Comparison of ENCODE assay signal across 13 cellular contexts in the genomic region with DNA sequence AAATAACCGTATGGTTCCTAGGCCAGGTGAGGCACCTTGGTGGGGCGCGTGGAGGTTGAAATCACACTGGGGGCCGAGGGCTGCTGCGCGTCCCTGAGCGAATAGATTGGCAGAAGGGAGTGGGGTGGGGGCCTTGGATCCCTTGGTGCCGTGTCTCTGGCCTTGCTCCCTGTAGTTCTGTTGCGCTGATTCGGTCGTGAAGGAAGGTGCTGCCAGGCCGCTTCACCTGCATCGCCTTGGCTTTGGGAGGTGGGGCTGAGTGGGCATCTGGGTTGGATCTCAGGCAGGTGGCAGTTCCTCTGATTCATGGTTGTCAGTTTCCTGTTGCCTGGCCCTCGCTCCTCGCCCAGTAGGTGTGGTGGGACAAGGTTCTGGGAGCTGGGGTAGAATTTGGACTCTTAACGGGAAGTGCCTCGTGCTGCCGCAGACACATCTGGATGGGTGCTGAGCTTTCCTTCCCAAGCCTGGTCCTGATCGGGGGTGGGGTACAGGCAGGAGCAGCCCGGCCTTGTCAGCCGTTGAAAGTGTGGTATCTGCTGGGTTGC. TPM values are rescaled to one million over a fixed set of nuclear protein-coding genes. Genes with fewer than 3 reads are reported as not detected.
DNase-seq lines count a peak whose midpoint lies in the region; ATAC-seq and FAIRE-seq lines count a peak whose summit lies in the region.
"Had no signal": no experiment of that assay in that cellular context is flagged by ENCODE, and none has a peak within 500 bp of the region (broad histone marks: within the 10 kb centered on the region; RNA-seq: fewer than 3 reads in every experiment).

No MANE protein-coding gene starts in this region.

- H3K9me3 Mint-ChIP-seq in activated T-cell treated with anti-CD3 and anti-CD28 coated beads, Interleukin-2, amount 50 U/mL, for 72 hours = no peaks in the 10 kb centered on the region
- H3K9me3 Mint-ChIP-seq in activated T-cell treated with anti-CD3 and anti-CD28 coated beads, Interleukin-2, amount 50 U/mL, for 4 hours = no peaks in the 10 kb centered on the region
- no peaks in the 10 kb centered on the region for H3K9me3 Mint-ChIP-seq in immature natural killer cell

- WGBS in small intestine, 3 donors = 15 to 67% (median 51%) methylated on average over 21 of the region's 21 CpGs

- H3K27ac ChIP-seq in small intestine (ENCODE audit: low read depth in 1 of 2, low read length in 1 of 2) = peak overlapping the region; percentile 67 to 91

- H3K27me3 Mint-ChIP-seq in activated T-cell treated with anti-CD3 and anti-CD28 coated beads, Interleukin-2, amount 50 U/mL, for 72 hours (ENCODE audit: low read depth) = no peaks in the 10 kb centered on the region
- no peaks in the 10 kb centered on the region for H3K27me3 Mint-ChIP-seq in activated T-cell treated with anti-CD3 and anti-CD28 coated beads, Interleukin-2, amount 50 U/mL, for 4 hours (ENCODE audit: low read depth)
- H3K27me3 Mint-ChIP-seq in T-helper 17 cell = no peaks in the 10 kb centered on the region
- H3K27me3 Mint-ChIP-seq in immature natural killer cell (ENCODE audit: low read depth in 3 of 3) = peaks cover 0 to 1% (median 0%) of the 10 kb centered on the region in 3 donors

- H3K27me3 ChIP-seq in small intestine (ENCODE audit: control insufficient read depth in 2 of 2, insufficient read depth in 2 of 2, low read length in 2 of 2) = no peaks in the 10 kb centered on the region

- H3K4me3 Mint-ChIP-seq in activated T-cell treated with anti-CD3 and anti-CD28 coated beads, Interleukin-2, amount 50 U/mL, for 72 hours = no peak overlapping the region
- H3K4me3 Mint-ChIP-seq in activated T-cell treated with anti-CD3 and anti-CD28 coated beads, Interleukin-2, amount 50 U/mL, for 4 hours = no peak overlapping the region
- H3K4me3 Mint-ChIP-seq in T-helper 17 cell = peak overlapping the region; percentile 41
- no peak overlapping the region for H3K4me3 Mint-ChIP-seq in immature natural killer cell

- peaks cover 45% of the 10 kb centered on the region for H3K4me1 Mint-ChIP-seq in activated T-cell treated with anti-CD3 and anti-CD28 coated beads, Interleukin-2, amount 50 U/mL, for 72 hours (ENCODE audit: low read depth)
- peaks cover 48% of the 10 kb centered on the region for H3K4me1 Mint-ChIP-seq in activated T-cell treated with anti-CD3 and anti-CD28 coated beads, Interleukin-2, amount 50 U/mL, for 4 hours (ENCODE audit: low read depth)
- peaks cover 53% of the 10 kb centered on the region for H3K4me1 Mint-ChIP-seq in T-helper 17 cell
- H3K4me1 Mint-ChIP-seq in immature natural killer cell = peaks cover 44 to 46% of the 10 kb centered on the region in 2 donors

- H3K9me3 ChIP-seq in T-helper 17 cell (ENCODE audit: control insufficient read depth, low read length, poor library complexity, severe bottlenecking) (no peaks in the 10 kb centered on the region), small intestine (ENCODE audit: control insufficient read depth, low read depth) (no peaks in the 10 kb centered on the region)

- no peak for DNase-seq in activated T-cell treated with anti-CD3 and anti-CD28 coated beads, Interleukin-2, amount 50 U/mL, for 72 hours
- no peak for DNase-seq in activated T-cell treated with anti-CD3 and anti-CD28 coated beads, Interleukin-2, amount 50 U/mL, for 4 hours
- no peak for DNase-seq in T-helper 17 cell
- DNase-seq in immature natural killer cell = no peak
- DNase-seq in small intestine = peak; percentile 97
- DNase-seq in GM19238 (ENCODE audit: insufficient read length, low spot score) = no peak
- DNase-seq in hepatic stellate cell (ENCODE audit: low spot score) = no peak
- DNase-seq: erythroblast, GF-D8 had no signal

- peaks cover 13 to 20% of the 10 kb centered on the region in 2 donors for H3K4me1 ChIP-seq in small intestine (ENCODE audit: control insufficient read depth in 2 of 2, insufficient read depth in 1 of 2, low read depth in 1 of 2, low read length in 1 of 2)

- no peak for ATAC-seq in activated T-cell treated with anti-CD3 and anti-CD28 coated beads, Interleukin-2, amount 50 U/mL, for 72 hours (replicated peaks in 1 of 2)
- ATAC-seq in activated T-cell treated with anti-CD3 and anti-CD28 coated beads, Interleukin-2, amount 50 U/mL, for 4 hours = no peak
- ATAC-seq in T-helper 17 cell (no peak), GM19023 (IDR thresholded peaks at IDR 0.05; ENCODE audit: unreplicated experiment) (no peak)
- ATAC-seq: Panc1 had no signal

- H3K27ac Mint-ChIP-seq in activated T-cell treated with anti-CD3 and anti-CD28 coated beads, Interleukin-2, amount 50 U/mL, for 72 hours = peak overlapping the region; percentile 66
- H3K27ac Mint-ChIP-seq in T-helper 17 cell (peak overlapping the region; percentile 74), immature natural killer cell (peak overlapping the region in 5 of 6 donors; percentile 2 to 58 (median 46))

- FAIRE-seq in small intestine (lab: Jason Lieb, UNC) = no peak
- FAIRE-seq: bronchial epithelial cell had no signal

- H3K36me3 ChIP-seq in small intestine (ENCODE audit: control insufficient read depth in 2 of 2, insufficient read depth in 2 of 2, low read length in 2 of 2) = peaks cover 3 to 8% of the 10 kb centered on the region in 2 donors

- peaks cover 10 to 23% of the 10 kb centered on the region in 2 donors for H3K36me3 Mint-ChIP-seq in activated T-cell treated with anti-CD3 and anti-CD28 coated beads, Interleukin-2, amount 50 U/mL, for 72 hours (ENCODE audit: insufficient read depth in 2 of 2)
- peaks cover 12% of the 10 kb centered on the region for H3K36me3 Mint-ChIP-seq in activated T-cell treated with anti-CD3 and anti-CD28 coated beads, Interleukin-2, amount 50 U/mL, for 4 hours (ENCODE audit: insufficient read depth)
- H3K36me3 Mint-ChIP-seq in T-helper 17 cell (ENCODE audit: low read depth) (no peaks in the 10 kb centered on the region), immature natural killer cell (peaks cover 0 to under 1% (median 0%) of the 10 kb centered on the region in 3 donors)

- no peak overlapping the region for H3K4me3 ChIP-seq in small intestine (ENCODE audit: low read depth in 1 of 2, low read length in 2 of 2)
- H3K4me3 ChIP-seq: skin epidermis had no signal

RNA-seq across cellular contexts. Expression of a gene that starts 30.1 kb away (rescaled TPM):
- total RNA-seq in activated T-cell treated with anti-CD3 and anti-CD28 coated beads, Interleukin-2, amount 50 U/mL, for 72 hours = 100 to 1,000 TPM in 1 of 2 donors, 10 to 100 TPM in 1; 81.6 to 101 TPM
- total RNA-seq in activated T-cell treated with anti-CD3 and anti-CD28 coated beads, Interleukin-2, amount 50 U/mL, for 4 hours = 10 to 100 TPM; 47.4 to 51.7 (median 47.5) TPM
- total RNA-seq in T-helper 17 cell = 10 to 100 TPM; 47.5 to 54.9 TPM
- 10 to 100 TPM; 17.0 to 27.5 (median 27.2) TPM for polyA plus RNA-seq in immature natural killer cell
- polyA plus RNA-seq in small intestine = 10 to 100 TPM; 14.9 to 24.9 (median 16.1) TPM

RNA-seq across cellular contexts. Expression of a gene that starts 48.7 kb away (rescaled TPM):
- total RNA-seq in activated T-cell treated with anti-CD3 and anti-CD28 coated beads, Interleukin-2, amount 50 U/mL, for 72 hours = 100 to 1,000 TPM; 164 to 212 TPM
- 100 to 1,000 TPM; 118 to 143 (median 136) TPM for total RNA-seq in activated T-cell treated with anti-CD3 and anti-CD28 coated beads, Interleukin-2, amount 50 U/mL, for 4 hours
- total RNA-seq in T-helper 17 cell = 100 to 1,000 TPM; 119 to 197 TPM
- polyA plus RNA-seq in immature natural killer cell (10 to 100 TPM in 2 of 3 donors, 1 to 10 TPM in 1; 9.0 to 15.4 (median 10.6) TPM), small intestine (10 to 100 TPM in 1 of 3 donors, 1 to 10 TPM in 2; 3.4 to 67.3 (median 6.5) TPM)
